8 cellular contexts compared by ENCODE assay signal in the genomic region with DNA sequence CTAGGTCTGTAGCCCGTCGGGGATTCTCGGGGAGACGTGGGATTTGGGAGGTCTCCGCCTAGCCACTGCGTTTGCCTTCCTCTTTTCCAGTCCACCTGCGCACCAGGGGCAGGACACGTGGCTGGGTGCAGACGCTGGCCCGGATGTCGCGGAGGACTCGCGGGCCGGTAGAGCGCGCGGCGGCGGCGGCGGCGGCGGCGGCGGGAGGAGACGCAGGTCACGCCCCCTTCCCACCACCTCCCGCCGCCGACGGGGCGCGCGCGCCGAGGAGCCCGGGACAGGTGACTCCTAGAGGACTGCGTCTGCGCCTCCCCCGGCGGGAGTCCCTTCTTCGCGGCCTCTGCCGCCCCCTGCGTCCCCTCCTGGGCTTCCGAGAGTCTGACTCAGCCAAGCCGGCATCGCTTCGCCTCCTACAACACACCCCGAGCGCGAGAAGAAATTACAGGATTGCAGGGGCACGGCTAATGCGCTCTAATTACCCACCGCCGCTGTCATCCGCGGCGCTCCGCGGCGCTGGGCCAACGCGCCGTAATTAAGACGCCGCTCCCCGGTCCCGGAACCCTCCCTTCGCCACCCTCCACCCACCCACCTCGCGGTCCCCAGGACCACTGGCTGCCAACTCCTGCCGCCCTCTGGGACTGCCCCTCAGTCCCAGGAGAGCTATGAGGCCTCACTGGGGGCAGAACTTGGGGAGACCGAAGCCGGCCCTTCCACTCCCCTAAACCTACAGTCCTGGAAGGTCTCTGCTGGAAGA.
DNase-seq lines count a peak whose midpoint lies in the region; ATAC-seq, FAIRE-seq and TF ChIP-seq lines count a peak whose summit lies in the region.

No MANE protein-coding gene starts in this region.

- TF ChIP-seq CTCF in CD14-positive monocyte (IDR thresholded peaks at IDR 0.05): no peak

- peak overlapping the region in 5 of 7 donors; percentile 6 to 78 (median 50) for H3K27ac Mint-ChIP-seq in CD14-positive monocyte

- H3K4me3 ChIP-seq in SK-N-MC (peak overlapping the region; percentile 78), adipocyte (ENCODE audit: low read length) (peak overlapping the region; percentile 64), iPS-11a (ENCODE audit: low read depth, low read length) (peak overlapping the region; percentile 37), small intestine (ENCODE audit: low read depth in 1 of 2, low read length in 2 of 2) (peak overlapping the region in 1 of 2 donors; percentile 43)

- H3K27me3 ChIP-seq in adipocyte (replicated peaks; ENCODE audit: control insufficient read depth, insufficient read depth, low read length) (no peaks in the 10 kb centered on the region), small intestine (ENCODE audit: control insufficient read depth in 2 of 2, insufficient read depth in 2 of 2, low read length in 2 of 2) (peaks cover 4 to 6% of the 10 kb centered on the region in 2 donors)

- H3K9ac ChIP-seq in SK-N-MC (ENCODE audit: insufficient read length) (peak overlapping the region; percentile 55), adipocyte (ENCODE audit: low read length) (no peak overlapping the region)

- H3K4me3 Mint-ChIP-seq in CD14-positive monocyte: peak overlapping the region; percentile 65 to 84

- intact Hi-C loops in CD14-positive monocyte (cut with micrococcal nuclease): loop anchor here in 1 of 2 donors (5.0 kb wide), 2 partner anchors 230 to 280 kb away; a partner anchor contains a TSS

- WGBS in small intestine, 3 donors: 2 to 3% (median 3%) methylated on average over 66 to 76 of the region's 76 CpGs

- H3K9me3 Mint-ChIP-seq in CD14-positive monocyte: peaks cover 0 to 24% (median 8%) of the 10 kb centered on the region in 7 donors

- DNase-seq in CD14-positive monocyte (ENCODE audit: low spot score): peak; percentile 76
- DNase-seq in SK-N-MC (ENCODE audit: low read depth, low spot score): no peak
- peak; percentile 74 for DNase-seq in adipocyte (ENCODE audit: low read depth)
- DNase-seq in small intestine: peak; percentile 62
- no peak for DNase-seq in GOT3 (lab: John Stamatoyannopoulos, UW)
- DNase-seq in epidermal melanocyte (ENCODE audit: insufficient read length, low spot score): no peak

- peak; percentile 46 for ATAC-seq in HG02610 (IDR thresholded peaks at IDR 0.05; ENCODE audit: unreplicated experiment)

- H3K9me3 ChIP-seq in SK-N-MC (ENCODE audit: low read depth, low read length): no peaks in the 10 kb centered on the region
- H3K9me3 ChIP-seq in adipocyte (ENCODE audit: control insufficient read depth, low read length): no peaks in the 10 kb centered on the region
- H3K9me3 ChIP-seq in small intestine (ENCODE audit: control insufficient read depth, low read depth): no peaks in the 10 kb centered on the region

- H3K27ac ChIP-seq in SK-N-MC (peak overlapping the region; percentile 53; the same call in 1 of the 2 replicates), small intestine (ENCODE audit: low read depth in 1 of 2, low read length in 1 of 2) (peak overlapping the region in 1 of 2 donors; percentile 48)

- H3K36me3 Mint-ChIP-seq in CD14-positive monocyte: peaks cover 7 to 12% of the 10 kb centered on the region in 2 donors

- no peaks in the 10 kb centered on the region for H3K36me3 ChIP-seq in SK-N-MC (ENCODE audit: insufficient read depth, low read length)
- no peaks in the 10 kb centered on the region for H3K36me3 ChIP-seq in adipocyte (ENCODE audit: control insufficient read depth, insufficient read depth, low read length, severe bottlenecking)
- H3K36me3 ChIP-seq in small intestine (ENCODE audit: control insufficient read depth in 2 of 2, insufficient read depth in 2 of 2, low read length in 2 of 2): no peaks in the 10 kb centered on the region

- H3K4me1 ChIP-seq in adipocyte (ENCODE audit: control insufficient read depth, insufficient read depth, low read length) (peaks cover 4% of the 10 kb centered on the region), small intestine (ENCODE audit: control insufficient read depth in 2 of 2, insufficient read depth in 1 of 2, low read depth in 1 of 2, low read length in 1 of 2) (peaks cover 2 to 5% of the 10 kb centered on the region in 2 donors)

- H3K27me3 Mint-ChIP-seq in CD14-positive monocyte (ENCODE audit: low read depth in 3 of 3): peaks cover 67 to 82% (median 80%) of the 10 kb centered on the region in 3 donors

- H3K4me1 Mint-ChIP-seq in CD14-positive monocyte: peaks cover 33% of the 10 kb centered on the region

- FAIRE-seq in small intestine (lab: Jason Lieb, UNC): no peak

Comparison
In these comparisons a context has a peak if more than half of its experiments do, and no peak if none do; other contexts are left out.
1. DNase-seq: peak in CD14-positive monocyte (single experiment), adipocyte (single experiment) and small intestine (single experiment); none in SK-N-MC (single experiment), GOT3 (single experiment) and epidermal melanocyte (single experiment).